In genomic region chr4:26860922-26861433, GRCh38 we compare ENCODE assay signal across 8 cellular contexts. TPM values are rescaled to one million over a fixed set of nuclear protein-coding genes. Genes with fewer than 3 reads are reported as not detected.
DNase-seq lines count a peak whose midpoint lies in the region; ATAC-seq and TF ChIP-seq lines count a peak whose summit lies in the region.

No MANE protein-coding gene starts in this region.

- no peak for TF ChIP-seq POLR2A in stomach (IDR thresholded peaks at IDR 0.05)

- peak overlapping the region; percentile 95 for H3K27ac Mint-ChIP-seq in activated CD8-positive, alpha-beta T cell treated with anti-CD3 and anti-CD28 coated beads, Interleukin-2, amount 10 ng/mL, durations not matched to agents 7 days and 5 days
- H3K27ac Mint-ChIP-seq in mesothelial cell of epicardium, result peak overlapping the region; percentile 97

- H3K4me1 ChIP-seq in stomach, result peaks cover 22 to 65% (median 47%) of the 10 kb centered on the region in 4 donors

- no peaks in the 10 kb centered on the region for H3K36me3 ChIP-seq in stomach

- TF ChIP-seq CTCF in mesothelial cell of epicardium (IDR thresholded peaks at IDR 0.05; ENCODE audit: unreplicated experiment) (no peak), stomach (IDR thresholded peaks at IDR 0.05) (no peak)

- H3K9me3 ChIP-seq in stomach, result no peaks in the 10 kb centered on the region

- no peaks in the 10 kb centered on the region for H3K27me3 Mint-ChIP-seq in activated CD8-positive, alpha-beta T cell treated with anti-CD3 and anti-CD28 coated beads, Interleukin-2, amount 10 ng/mL, durations not matched to agents 7 days and 5 days (ENCODE audit: low read depth)
- no peaks in the 10 kb centered on the region for H3K27me3 Mint-ChIP-seq in mesothelial cell of epicardium (ENCODE audit: low read depth)

- peak overlapping the region; percentile 86 for H3K4me3 Mint-ChIP-seq in activated CD8-positive, alpha-beta T cell treated with anti-CD3 and anti-CD28 coated beads, Interleukin-2, amount 10 ng/mL, durations not matched to agents 7 days and 5 days
- H3K4me3 Mint-ChIP-seq in mesothelial cell of epicardium, result peak overlapping the region; percentile 97

- no peaks in the 10 kb centered on the region for H3K9me3 Mint-ChIP-seq in activated CD8-positive, alpha-beta T cell treated with anti-CD3 and anti-CD28 coated beads, Interleukin-2, amount 10 ng/mL, durations not matched to agents 7 days and 5 days (ENCODE audit: insufficient read depth)
- no peaks in the 10 kb centered on the region for H3K9me3 Mint-ChIP-seq in mesothelial cell of epicardium

- H3K4me1 Mint-ChIP-seq in activated CD8-positive, alpha-beta T cell treated with anti-CD3 and anti-CD28 coated beads, Interleukin-2, amount 10 ng/mL, durations not matched to agents 7 days and 5 days (ENCODE audit: low read depth), result peaks cover 55% of the 10 kb centered on the region
- H3K4me1 Mint-ChIP-seq in mesothelial cell of epicardium, result peaks cover 56% of the 10 kb centered on the region

- H3K27ac ChIP-seq in stomach, result peak overlapping the region; percentile 92 to 98 (median 97)

- H3K36me3 Mint-ChIP-seq in activated CD8-positive, alpha-beta T cell treated with anti-CD3 and anti-CD28 coated beads, Interleukin-2, amount 10 ng/mL, durations not matched to agents 7 days and 5 days (ENCODE audit: low read depth), result peaks cover 7% of the 10 kb centered on the region
- H3K36me3 Mint-ChIP-seq in mesothelial cell of epicardium, result no peaks in the 10 kb centered on the region

- POLR2A ChIA-PET in activated CD8-positive, alpha-beta T cell treated with anti-CD3 and anti-CD28 coated beads, Interleukin-2, amount 10 ng/mL, durations not matched to agents 7 days and 5 days (lab: Charles Lee), result interaction anchor here (0.6 to 3.7 kb wide), 20 partner anchors 9 to 1529 kb away, joined by 3 to 125 read pairs (median 4); partner anchors contain the start of gene TBC1D19

- DNase-seq in NCI-H1105 treated with DMSO at 0.1 percent for 48 hours (lab: John Stamatoyannopoulos, UW), result peak; percentile 29
- DNase-seq in NCI-H1105 (lab: John Stamatoyannopoulos, UW), result no peak
- DNase-seq in NCI-H128 (lab: John Stamatoyannopoulos, UW; ENCODE audit: unreplicated experiment), result peak; percentile 2
- peak; percentile 65 for DNase-seq in activated CD8-positive, alpha-beta T cell treated with anti-CD3 and anti-CD28 coated beads, Interleukin-2, amount 10 ng/mL, durations not matched to agents 7 days and 5 days
- DNase-seq in effector CD4-positive, alpha-beta T cell, result peak; percentile 42
- DNase-seq in mesothelial cell of epicardium (ENCODE audit: low spot score in 2 of 2, unreplicated experiment in 2 of 2), result peak; percentile 56 to 71
- peak; percentile 59 for DNase-seq in stomach

- peak overlapping the region; percentile 78 to 93 (median 80) for H3K4me3 ChIP-seq in stomach

- TF ChIP-seq EP300 in stomach (IDR thresholded peaks at IDR 0.05), result no peak

- WGBS in stomach, 5 donors, result 0 to 1% (median 0%) methylated on average over 20 to 70 of the region's 70 CpGs

- CTCF ChIA-PET in activated CD8-positive, alpha-beta T cell treated with anti-CD3 and anti-CD28 coated beads, Interleukin-2, amount 10 ng/mL, durations not matched to agents 7 days and 5 days (lab: Charles Lee), result interaction anchor here (0.9 to 3.9 kb wide), 11 partner anchors 12 to 277 kb away, joined by 3 to 39 read pairs (median 6); partner anchors contain the start of gene TBC1D19

- H3K27me3 ChIP-seq in stomach, result no peaks in the 10 kb centered on the region

- peak; percentile 19 for ATAC-seq in HG02610 (IDR thresholded peaks at IDR 0.05; ENCODE audit: unreplicated experiment)
- peak; percentile 19 for ATAC-seq in activated CD8-positive, alpha-beta T cell treated with anti-CD3 and anti-CD28 coated beads, Interleukin-2, amount 10 ng/mL, durations not matched to agents 7 days and 5 days

- intact Hi-C loops in stomach (cut with DNase I; ENCODE audit: low total_unique reads), result no loop called here

RNA-seq across cellular contexts. Expression of gene STIM2, which starts 0.3 kb away (rescaled TPM):
- total RNA-seq in activated CD8-positive, alpha-beta T cell treated with anti-CD3 and anti-CD28 coated beads, Interleukin-2, amount 10 ng/mL, durations not matched to agents 7 days and 5 days, result 10 to 100 TPM; 52.3 to 53.3 TPM
- 51.0 to 52.9 TPM (median 52.5 TPM) in 3 replicates for total RNA-seq in mesothelial cell of epicardium
- total RNA-seq in stomach, result 10 to 100 TPM; 19.8 to 32.7 (median 28.1) TPM
- polyA plus RNA-seq in stomach, result 1 to 10 TPM; 4.4 to 8.9 (median 6.4) TPM
